ENCODE assay signal across 8 cellular contexts in the genomic region with DNA sequence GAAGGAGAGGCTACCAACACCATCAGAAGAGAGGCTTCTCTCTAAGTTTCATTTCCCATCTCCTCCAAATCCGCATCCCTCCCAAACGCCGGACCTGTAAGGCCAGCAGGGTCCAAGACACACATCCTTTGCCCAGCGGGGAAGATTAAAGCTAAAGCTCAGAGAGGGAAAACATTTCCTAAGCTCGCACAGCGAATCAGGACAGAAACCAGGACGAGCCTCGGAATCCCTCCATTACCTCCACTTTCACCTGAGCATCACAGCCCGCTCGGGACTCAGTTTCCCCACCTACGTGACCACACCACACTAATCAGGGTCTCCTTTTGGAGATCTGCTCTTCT. TPM values are rescaled to one million over a fixed set of nuclear protein-coding genes. Genes with fewer than 3 reads are reported as not detected.
DNase-seq lines count a peak whose midpoint lies in the region; ATAC-seq, FAIRE-seq and TF ChIP-seq lines count a peak whose summit lies in the region.

No MANE protein-coding gene starts in this region.

- no peaks in the 10 kb centered on the region for H3K9me3 ChIP-seq in tibial artery

- H3K27me3 ChIP-seq in kidney epithelial cell (ENCODE audit: control insufficient read depth, insufficient read depth, low read length) (no peaks in the 10 kb centered on the region), tibial artery (no peaks in the 10 kb centered on the region)

- no peak for DNase-seq in activated T-cell treated with anti-CD3 and anti-CD28 coated beads, Interleukin-2, amount 50 U/mL, for 4 hours
- no peak for DNase-seq in activated T-cell treated with anti-CD3 and anti-CD28 coated beads for 4 hours
- DNase-seq in activated naive CD8-positive, alpha-beta T cell treated with anti-CD3 and anti-CD28 coated beads for 36 hours: no peak
- DNase-seq in kidney epithelial cell (ENCODE audit: low read depth): no peak
- no peak for DNase-seq in tibial artery
- DNase-seq in stimulated activated naive CD4-positive, alpha-beta T cell (lab: John Stamatoyannopoulos, UW): no peak
- no peak for DNase-seq in GM19239 (ENCODE audit: insufficient read length, low spot score)

- intact Hi-C loops in tibial artery (cut with DNase I; ENCODE audit: low total_unique reads): no loop called here

- peak overlapping the region; percentile 89 to 95 for H3K27ac ChIP-seq in tibial artery

- H3K9me3 Mint-ChIP-seq in activated T-cell treated with anti-CD3 and anti-CD28 coated beads, Interleukin-2, amount 50 U/mL, for 4 hours: no peaks in the 10 kb centered on the region
- no peaks in the 10 kb centered on the region for H3K9me3 Mint-ChIP-seq in activated naive CD8-positive, alpha-beta T cell treated with anti-CD3 and anti-CD28 coated beads for 36 hours

- H3K4me1 Mint-ChIP-seq in activated T-cell treated with anti-CD3 and anti-CD28 coated beads, Interleukin-2, amount 50 U/mL, for 4 hours (ENCODE audit: low read depth): peaks cover 26% of the 10 kb centered on the region
- H3K4me1 Mint-ChIP-seq in activated naive CD8-positive, alpha-beta T cell treated with anti-CD3 and anti-CD28 coated beads for 36 hours: peaks cover 28% of the 10 kb centered on the region

- peaks cover 1% of the 10 kb centered on the region for H3K27me3 Mint-ChIP-seq in activated T-cell treated with anti-CD3 and anti-CD28 coated beads, Interleukin-2, amount 50 U/mL, for 4 hours (ENCODE audit: low read depth)
- H3K27me3 Mint-ChIP-seq in activated naive CD8-positive, alpha-beta T cell treated with anti-CD3 and anti-CD28 coated beads for 36 hours: peaks cover 6% of the 10 kb centered on the region

- peak overlapping the region; percentile 90 for H3K4me3 Mint-ChIP-seq in activated T-cell treated with anti-CD3 and anti-CD28 coated beads, Interleukin-2, amount 50 U/mL, for 4 hours
- H3K4me3 Mint-ChIP-seq in activated naive CD8-positive, alpha-beta T cell treated with anti-CD3 and anti-CD28 coated beads for 36 hours: peak overlapping the region; percentile 89

- peaks cover 7% of the 10 kb centered on the region for H3K36me3 Mint-ChIP-seq in activated T-cell treated with anti-CD3 and anti-CD28 coated beads, Interleukin-2, amount 50 U/mL, for 4 hours (ENCODE audit: insufficient read depth)
- H3K36me3 Mint-ChIP-seq in activated naive CD8-positive, alpha-beta T cell treated with anti-CD3 and anti-CD28 coated beads for 36 hours: peaks cover 8% of the 10 kb centered on the region

- H3K36me3 ChIP-seq in kidney epithelial cell (ENCODE audit: control insufficient read depth, insufficient read depth, low read length) (no peaks in the 10 kb centered on the region), tibial artery (no peaks in the 10 kb centered on the region)

- H3K4me3 ChIP-seq in kidney epithelial cell (ENCODE audit: low read depth, low read length) (peak overlapping the region; percentile 36), tibial artery (peak overlapping the region; percentile 62)

- FAIRE-seq in GM19239 (lab: Jason Lieb, UNC): no peak

- H3K4me1 ChIP-seq in tibial artery: peaks cover 0 to 34% (median 25%) of the 10 kb centered on the region in 4 donors

- TF ChIP-seq CTCF in kidney epithelial cell (IDR thresholded peaks at IDR 0.05; ENCODE audit: insufficient read depth, low read length, poor library complexity, severe bottlenecking): peak; percentile 12
- TF ChIP-seq CTCF in tibial artery (IDR thresholded peaks at IDR 0.05): no peak

- no peak for ATAC-seq in activated T-cell treated with anti-CD3 and anti-CD28 coated beads, Interleukin-2, amount 50 U/mL, for 4 hours
- ATAC-seq in GM18870 (IDR thresholded peaks at IDR 0.05; ENCODE audit: unreplicated experiment): no peak

- H3K27ac Mint-ChIP-seq in activated naive CD8-positive, alpha-beta T cell treated with anti-CD3 and anti-CD28 coated beads for 36 hours: peak overlapping the region; percentile 12

RNA-seq across cellular contexts. Expression of gene FOSB, which starts 0.7 kb away (rescaled TPM):
- 10 to 100 TPM; 10.5 to 13.4 (median 13.2) TPM for total RNA-seq in activated T-cell treated with anti-CD3 and anti-CD28 coated beads, Interleukin-2, amount 50 U/mL, for 4 hours
- 10 to 100 TPM in 1 of 2 experiments, 1 to 10 TPM in 1; 9.7 to 10.5 TPM for total RNA-seq in activated naive CD8-positive, alpha-beta T cell treated with anti-CD3 and anti-CD28 coated beads for 36 hours
- total RNA-seq in kidney epithelial cell: 1.6 and 5.3 TPM in 2 replicates

RNA-seq across cellular contexts. Expression of gene RTN2, which starts 29.8 kb away (rescaled TPM):
- total RNA-seq in activated T-cell treated with anti-CD3 and anti-CD28 coated beads, Interleukin-2, amount 50 U/mL, for 4 hours: 1 to 10 TPM in 2 of 3 donors, under 1 TPM in 1; 0.83 to 1.5 (median 1.5) TPM
- total RNA-seq in activated naive CD8-positive, alpha-beta T cell treated with anti-CD3 and anti-CD28 coated beads for 36 hours: 1 to 10 TPM; 1.3 to 1.8 TPM
- total RNA-seq in kidney epithelial cell: 13.4 and 18.5 TPM in 2 replicates

RNA-seq across cellular contexts. Expression of gene PPM1N, which starts 31.2 kb away (rescaled TPM):
- total RNA-seq in activated T-cell treated with anti-CD3 and anti-CD28 coated beads, Interleukin-2, amount 50 U/mL, for 4 hours: 1 to 10 TPM; 1.1 to 1.4 (median 1.3) TPM
- 1 to 10 TPM; 1.4 to 1.9 TPM for total RNA-seq in activated naive CD8-positive, alpha-beta T cell treated with anti-CD3 and anti-CD28 coated beads for 36 hours
- total RNA-seq in kidney epithelial cell: 0.48 TPM in 1 of 2 replicates, not detected in the other

RNA-seq across cellular contexts. Expression of gene VASP, which starts 40.2 kb away (rescaled TPM):
- 100 to 1,000 TPM; 135 to 164 (median 157) TPM for total RNA-seq in activated T-cell treated with anti-CD3 and anti-CD28 coated beads, Interleukin-2, amount 50 U/mL, for 4 hours
- 100 to 1,000 TPM; 133 to 134 TPM for total RNA-seq in activated naive CD8-positive, alpha-beta T cell treated with anti-CD3 and anti-CD28 coated beads for 36 hours
- 228 and 248 TPM in 2 replicates for total RNA-seq in kidney epithelial cell

RNA-seq across cellular contexts. Expression of gene ERCC1, which starts 43.4 kb away (rescaled TPM):
- 10 to 100 TPM; 68.0 to 86.2 (median 85.7) TPM for total RNA-seq in activated T-cell treated with anti-CD3 and anti-CD28 coated beads, Interleukin-2, amount 50 U/mL, for 4 hours
- 10 to 100 TPM; 50.0 to 53.2 TPM for total RNA-seq in activated naive CD8-positive, alpha-beta T cell treated with anti-CD3 and anti-CD28 coated beads for 36 hours
- total RNA-seq in kidney epithelial cell: 67.1 and 79.5 TPM in 2 replicates
